Comparison of ENCODE assay signal across 8 cellular contexts in the genomic region with DNA sequence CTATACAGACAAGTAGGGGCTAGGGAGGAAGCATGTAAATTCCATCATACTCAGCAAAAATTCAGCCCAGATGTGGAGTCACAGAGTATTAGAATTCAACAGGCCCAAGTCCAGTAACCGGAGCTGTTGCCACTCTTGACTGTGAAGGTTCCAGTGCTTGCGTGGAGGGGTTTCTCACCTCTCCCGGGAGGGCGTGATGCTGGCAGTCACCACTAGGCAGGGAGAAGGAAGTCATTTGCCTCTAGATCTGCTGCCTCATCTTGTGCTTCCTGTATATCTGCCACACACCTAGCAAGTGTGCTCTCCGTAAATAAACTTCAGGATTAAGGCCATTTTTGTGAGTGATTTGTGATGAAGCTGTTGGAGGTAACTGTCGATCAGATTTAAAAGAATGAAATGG. TPM values are rescaled to one million over a fixed set of nuclear protein-coding genes. Genes with fewer than 3 reads are reported as not detected.
DNase-seq lines count a peak whose midpoint lies in the region; ATAC-seq, FAIRE-seq and TF ChIP-seq lines count a peak whose summit lies in the region.

No MANE protein-coding gene starts in this region.

- H3K27ac ChIP-seq in neural progenitor cell: no peak overlapping the region

- no peaks in the 10 kb centered on the region for H3K9me3 ChIP-seq in neural progenitor cell (ENCODE audit: low read depth)

- H3F3A ChIP-seq in neural progenitor cell (ENCODE audit: low read depth): peaks cover 29% of the 10 kb centered on the region

- peaks cover 26% of the 10 kb centered on the region for H3K36me3 Mint-ChIP-seq in effector memory CD8-positive, alpha-beta T cell (ENCODE audit: insufficient read depth)
- H3K36me3 Mint-ChIP-seq in neural progenitor cell: peaks cover 22% of the 10 kb centered on the region

- no peaks in the 10 kb centered on the region for H3K9me3 Mint-ChIP-seq in effector memory CD8-positive, alpha-beta T cell
- peaks cover 5% of the 10 kb centered on the region for H3K9me3 Mint-ChIP-seq in neural progenitor cell

- no peak for FAIRE-seq in urothelium cell line (lab: Jason Lieb, UNC)
- FAIRE-seq in D721Med (lab: Jason Lieb, UNC): no peak

- no peaks in the 10 kb centered on the region for H4K20me1 ChIP-seq in neural progenitor cell (ENCODE audit: low read depth)

- peak; percentile 46; the same call in 1 of the 2 replicates for TF ChIP-seq CTCF in GM12874 (IDR thresholded peaks at IDR 0.05; ENCODE audit: insufficient read depth, low read depth, low read length)
- TF ChIP-seq CTCF in neural progenitor cell (IDR thresholded peaks at IDR 0.05): peak; percentile 18
- no peak for TF ChIP-seq CTCF in D721Med (IDR thresholded peaks at IDR 0.05; ENCODE audit: insufficient read depth, missing control alignments)

- peaks cover 13% of the 10 kb centered on the region for H3K27me3 ChIP-seq in neural progenitor cell

- no peak overlapping the region for H3K9ac ChIP-seq in neural progenitor cell

- peaks cover 12% of the 10 kb centered on the region for H3K79me2 ChIP-seq in neural progenitor cell (ENCODE audit: low read depth)

- H3K4me1 ChIP-seq in neural progenitor cell: peaks cover 15% of the 10 kb centered on the region

- ATAC-seq in effector memory CD8-positive, alpha-beta T cell (replicated peaks): peak; percentile 23

- H3K4me3 ChIP-seq in neural progenitor cell: no peak overlapping the region

- no peak overlapping the region for H3K4me2 ChIP-seq in neural progenitor cell

- peak overlapping the region; percentile 93 to 98 for H3K27ac Mint-ChIP-seq in effector memory CD8-positive, alpha-beta T cell
- no peak overlapping the region for H3K27ac Mint-ChIP-seq in neural progenitor cell

- H2AFZ ChIP-seq in neural progenitor cell (replicated peaks): no peak overlapping the region

- H3K4me3 Mint-ChIP-seq in effector memory CD8-positive, alpha-beta T cell: peak overlapping the region; percentile 90 to 97
- H3K4me3 Mint-ChIP-seq in neural progenitor cell: peak overlapping the region; percentile 82

- no peaks in the 10 kb centered on the region for H3K27me3 Mint-ChIP-seq in effector memory CD8-positive, alpha-beta T cell
- H3K27me3 Mint-ChIP-seq in neural progenitor cell (ENCODE audit: insufficient read depth, low read depth): peaks cover 12% of the 10 kb centered on the region

- no peaks in the 10 kb centered on the region for H3K36me3 ChIP-seq in neural progenitor cell

- DNase-seq in A172 (ENCODE audit: low spot score) (peak; percentile 39), NCI-H345 (lab: John Stamatoyannopoulos, UW) (peak; percentile 59), neural progenitor cell (ENCODE audit: low spot score) (peak; percentile 37), urothelium cell line (ENCODE audit: low spot score) (peak; percentile 55), D721Med (ENCODE audit: insufficient read length, low spot score) (no peak)
- DNase-seq in activated CD4-positive, alpha-beta T cell treated with anti-CD3 and anti-CD28 coated beads, Interleukin-2, amount 50 U/mL, for 24 hours (ENCODE audit: low read depth in 1 of 2, low spot score in 1 of 2): peak; percentile 25 to 44
- peak; percentile 29 to 43 (median 41) for DNase-seq in effector memory CD8-positive, alpha-beta T cell

- H3K4me1 Mint-ChIP-seq in effector memory CD8-positive, alpha-beta T cell (ENCODE audit: low read depth in 2 of 2): peaks cover 75% of the 10 kb centered on the region in 2 donors
- H3K4me1 Mint-ChIP-seq in neural progenitor cell: peaks cover 33% of the 10 kb centered on the region

RNA-seq across cellular contexts. Expression of a gene that starts 1.0 kb away (rescaled TPM):
- total RNA-seq in A172 (2014; rRNA removed; shearing (Covaris generic)): 180 and 186 TPM in 2 replicates
- 33.3 and 38.6 TPM in 2 replicates for total RNA-seq in neural progenitor cell (ENCODE audit: low replicate concordance)

RNA-seq across cellular contexts. Expression of a gene that starts 1.4 kb away (rescaled TPM):
- 31.9 and 35.0 TPM in 2 replicates for total RNA-seq in A172 (2014; rRNA removed; shearing (Covaris generic))
- 7.1 and 7.3 TPM in 2 replicates for total RNA-seq in neural progenitor cell (ENCODE audit: low replicate concordance)

RNA-seq across cellular contexts. Expression of a gene that starts 14.9 kb away (rescaled TPM):
- 1.1 and 1.3 TPM in 2 replicates for total RNA-seq in A172 (2014; rRNA removed; shearing (Covaris generic))
- total RNA-seq in neural progenitor cell (ENCODE audit: low replicate concordance): 2.9 TPM in 1 of 2 replicates, not detected in the other

RNA-seq across cellular contexts. Expression of a gene that starts 27.9 kb away (rescaled TPM):
- not detected in 2 replicates for total RNA-seq in A172 (2014; rRNA removed; shearing (Covaris generic))
- not detected in 2 replicates for total RNA-seq in neural progenitor cell (ENCODE audit: low replicate concordance)

RNA-seq across cellular contexts. Expression of a gene that starts 53.1 kb away (rescaled TPM):
- total RNA-seq in A172 (2014; rRNA removed; shearing (Covaris generic)): 48.2 and 53.7 TPM in 2 replicates
- total RNA-seq in neural progenitor cell (ENCODE audit: low replicate concordance): 18.3 and 47.4 TPM in 2 replicates
